7 cellular contexts compared by ENCODE assay signal in genomic region chr19:51805396-51805795, GRCh38. TPM values are rescaled to one million over a fixed set of nuclear protein-coding genes. Genes with fewer than 3 reads are reported as not detected.
"Had no signal": no experiment of that assay in that cellular context is flagged by ENCODE, and none has a peak within 500 bp of the region (broad histone marks: within the 10 kb centered on the region; RNA-seq: fewer than 3 reads in every experiment).

No MANE protein-coding gene starts in this region.

RNA-seq across cellular contexts. Expression of gene FPR3, which starts 10.4 kb away (rescaled TPM):
- total RNA-seq: activated CD4-positive, alpha-beta T cell treated with anti-CD3 and anti-CD28 coated beads, Interleukin-2, amount 10 ng/mL, durations not matched to agents 24 days and 14 days; activated CD8-positive, alpha-beta memory T cell treated with anti-CD3 and anti-CD28 coated beads, Interleukin-2, amount 10 ng/mL, durations not matched to agents 7 days and 5 days; activated T-helper 1 cell treated with anti-CD3 and anti-CD28 coated beads, Interleukin-12 subunit alpha, Interleukin-12 subunit beta, Interleukin-2, Interleukin-4 antibody, amounts not matched to agents 30 ng/mL and 10 ng/mL and 1 ng/mL, durations not matched to agents 14 hours and 24 hours and 36 hours; bronchial epithelial cell; chondrocyte; SJCRH30 had no signal

RNA-seq across cellular contexts. Expression of gene FPR2, which starts 44.4 kb away (rescaled TPM):
- total RNA-seq: activated B cell treated with CpG ODN at 0.5 μM for 24 hours; activated CD4-positive, alpha-beta T cell treated with anti-CD3 and anti-CD28 coated beads, Interleukin-2, amount 10 ng/mL, durations not matched to agents 24 days and 14 days; activated CD8-positive, alpha-beta memory T cell treated with anti-CD3 and anti-CD28 coated beads, Interleukin-2, amount 10 ng/mL, durations not matched to agents 7 days and 5 days; activated T-helper 1 cell treated with anti-CD3 and anti-CD28 coated beads, Interleukin-12 subunit alpha, Interleukin-12 subunit beta, Interleukin-2, Interleukin-4 antibody, amounts not matched to agents 30 ng/mL and 10 ng/mL and 1 ng/mL, durations not matched to agents 14 hours and 24 hours and 36 hours; bronchial epithelial cell; chondrocyte; SJCRH30 had no signal

RNA-seq across cellular contexts. Expression of gene FPR1, which starts 53.7 kb away (rescaled TPM):
- total RNA-seq: activated CD4-positive, alpha-beta T cell treated with anti-CD3 and anti-CD28 coated beads, Interleukin-2, amount 10 ng/mL, durations not matched to agents 24 days and 14 days; activated CD8-positive, alpha-beta memory T cell treated with anti-CD3 and anti-CD28 coated beads, Interleukin-2, amount 10 ng/mL, durations not matched to agents 7 days and 5 days; activated T-helper 1 cell treated with anti-CD3 and anti-CD28 coated beads, Interleukin-12 subunit alpha, Interleukin-12 subunit beta, Interleukin-2, Interleukin-4 antibody, amounts not matched to agents 30 ng/mL and 10 ng/mL and 1 ng/mL, durations not matched to agents 14 hours and 24 hours and 36 hours; bronchial epithelial cell; chondrocyte; SJCRH30 had no signal
